Comparison of ENCODE assay signal across 10 cellular contexts in genomic region chr5:148809781-148810524, GRCh38. TPM values are rescaled to one million over a fixed set of nuclear protein-coding genes. Genes with fewer than 3 reads are reported as not detected.
DNase-seq lines count a peak whose midpoint lies in the region; ATAC-seq and TF ChIP-seq lines count a peak whose summit lies in the region.
"Had no signal": no experiment of that assay in that cellular context is flagged by ENCODE, and none has a peak within 500 bp of the region (broad histone marks: within the 10 kb centered on the region; RNA-seq: fewer than 3 reads in every experiment).

No MANE protein-coding gene starts in this region.

- H3K27me3 Mint-ChIP-seq in T-cell (no peaks in the 10 kb centered on the region), type B pancreatic cell (peaks cover 9% of the 10 kb centered on the region)

- TF ChIP-seq POLR2A in heart left ventricle (IDR thresholded peaks at IDR 0.05) = no peak

- 87 to 97% (median 88%) methylated on average over 3 of the region's 3 CpGs for WGBS in heart left ventricle, 4 donors

- CTCF ChIA-PET in T-cell (lab: Charles Lee) = interaction anchor here (1.0 to 1.6 kb wide), 6 partner anchors 11 to 270 kb away, joined by 3 to 7 read pairs (median 4); no protein-coding TSS in a partner anchor

- H3K36me3 Mint-ChIP-seq in T-cell = no peaks in the 10 kb centered on the region
- no peaks in the 10 kb centered on the region for H3K36me3 Mint-ChIP-seq in type B pancreatic cell

- no peak for ATAC-seq in heart left ventricle
- no peak for ATAC-seq in left cardiac atrium
- no peak for ATAC-seq in T-cell (replicated peaks in 1 of 4)
- ATAC-seq in GM18861 (IDR thresholded peaks at IDR 0.05; ENCODE audit: unreplicated experiment) = no peak

- H3K36me3 ChIP-seq in heart left ventricle = no peaks in the 10 kb centered on the region
- H3K36me3 ChIP-seq: ovary had no signal

- H3K4me1 ChIP-seq in heart left ventricle = peaks cover 0 to 73% (median 17%) of the 10 kb centered on the region in 12 donors

- peak overlapping the region in 7 of 12 donors; percentile 14 to 49 (median 29) for H3K4me3 ChIP-seq in heart left ventricle
- H3K4me3 ChIP-seq: ovary had no signal

- no peaks in the 10 kb centered on the region for H3K9me3 Mint-ChIP-seq in T-cell
- H3K9me3 Mint-ChIP-seq in type B pancreatic cell = no peaks in the 10 kb centered on the region

- H3K27ac Mint-ChIP-seq in T-cell = peak overlapping the region; percentile 95 to 98
- H3K27ac Mint-ChIP-seq in type B pancreatic cell = peak overlapping the region; percentile 71

- H3K4me1 Mint-ChIP-seq in T-cell (peaks cover 39 to 53% (median 41%) of the 10 kb centered on the region in 3 donors), type B pancreatic cell (ENCODE audit: unreplicated experiment) (peaks cover 41% of the 10 kb centered on the region)

- TF ChIP-seq CTCF in heart left ventricle (IDR thresholded peaks at IDR 0.05) (no peak), type B pancreatic cell (conservative IDR thresholded peaks at IDR 0.05) (no peak), GM10266 (IDR thresholded peaks at IDR 0.05; ENCODE audit: control insufficient read depth, insufficient read depth, low read depth, missing control alignments) (no peak)

- POLR2A ChIA-PET in T-cell (lab: Charles Lee) = no interaction called here

- H3K4me3 Mint-ChIP-seq in T-cell (peak overlapping the region; percentile 83 to 89 (median 88)), type B pancreatic cell (no peak overlapping the region)

- intact Hi-C loops in heart left ventricle (cut with DNase I) (loop anchor here in 3 of 10 donors (5.0 kb wide), 3 partner anchors 63 to 302 kb away; no protein-coding TSS in a partner anchor), left cardiac atrium (cut with DNase I) (loop anchor here in 1 of 2 donors (10.0 kb wide), 1 partner anchor 65 kb away; no protein-coding TSS in a partner anchor)

- no peaks in the 10 kb centered on the region for H3K27me3 ChIP-seq in heart left ventricle
- H3K27me3 ChIP-seq: ovary had no signal

- H3K27ac ChIP-seq in heart left ventricle = peak overlapping the region in 1 of 12 donors; percentile 88
- H3K27ac ChIP-seq: epithelial cell of prostate, ovary had no signal

- no peaks in the 10 kb centered on the region for H3K9me3 ChIP-seq in heart left ventricle
- H3K9me3 ChIP-seq: ovary had no signal

- DNase-seq in heart left ventricle (no peak), left cardiac atrium (no peak), T-cell (no peak), fibroblast of gingiva (ENCODE audit: low read depth) (peak; percentile 11), type B pancreatic cell (ENCODE audit: extremely low spot score, unreplicated experiment) (no peak), GM10266 (ENCODE audit: extremely low spot score) (no peak), NCI-H345 treated with DMSO at 0.1 percent for 48 hours (lab: John Stamatoyannopoulos, UW; ENCODE audit: unreplicated experiment) (no peak)
- DNase-seq: ovary had no signal

RNA-seq across cellular contexts. Expression of gene ADRB2, which starts 16.5 kb away (rescaled TPM):
- total RNA-seq in heart left ventricle (1 to 10 TPM; 3.4 to 8.3 (median 6.2) TPM), left cardiac atrium (1 to 10 TPM; 3.3 to 5.8 TPM), T-cell (10 to 100 TPM in 1 of 5 donors, 1 to 10 TPM in 4; 2.3 to 11.3 (median 7.2) TPM), type B pancreatic cell (ENCODE audit: low replicate concordance) (0.81 and 1.3 TPM in 2 replicates)
- polyA plus RNA-seq in heart left ventricle = 1 to 10 TPM; 1.8 to 4.4 TPM
